8 cellular contexts compared by ENCODE assay signal in the genomic region with DNA sequence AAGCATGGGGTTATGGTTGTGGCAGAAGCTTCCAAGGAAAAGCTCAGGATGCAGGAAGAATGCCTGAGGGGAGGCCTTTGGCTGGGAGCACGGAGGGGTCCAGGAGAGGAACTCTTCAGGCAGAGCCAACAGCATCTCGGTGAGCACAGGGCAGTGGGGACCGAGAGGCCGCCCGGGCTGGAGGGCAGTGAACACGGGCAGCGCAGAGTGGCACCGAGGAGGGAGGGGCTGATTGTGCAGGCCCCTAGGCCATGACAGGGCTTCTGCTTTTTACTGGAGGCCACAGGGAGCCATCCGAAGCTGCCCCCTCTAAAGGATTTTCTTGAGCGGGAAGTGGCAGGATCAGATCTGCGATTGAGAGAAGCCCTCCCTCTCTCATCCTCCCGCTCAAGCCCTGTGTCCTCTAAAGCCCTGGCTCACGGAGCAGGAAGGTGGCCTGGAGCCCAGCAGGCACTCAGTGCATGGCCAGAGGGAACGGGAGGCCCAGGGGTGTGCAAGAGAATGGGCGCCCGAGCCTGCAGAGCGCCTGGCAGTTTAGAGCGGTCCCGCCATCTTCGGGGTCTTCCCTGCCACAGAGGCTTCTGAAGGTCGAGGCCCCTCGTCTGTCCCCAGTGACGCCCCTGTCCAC. TPM values are rescaled to one million over a fixed set of nuclear protein-coding genes. Genes with fewer than 3 reads are reported as not detected.
DNase-seq lines count a peak whose midpoint lies in the region; ATAC-seq, FAIRE-seq and TF ChIP-seq lines count a peak whose summit lies in the region.

No MANE protein-coding gene starts in this region.

- H3K4me1 ChIP-seq in CD4-positive, CD25-positive, alpha-beta regulatory T cell (ENCODE audit: control insufficient read depth, insufficient read depth, low read length, poor library complexity, severe bottlenecking): peaks cover 26% of the 10 kb centered on the region
- H3K4me1 ChIP-seq in PC-9 (replicated peaks; ENCODE audit: insufficient read depth) (peaks cover 12% of the 10 kb centered on the region), H1 (replicated peaks in 1 of 4; ENCODE audit: control insufficient read depth in 3 of 4, insufficient read depth in 4 of 4, low read length in 3 of 4) (peaks cover 5 to 10% (median 7%) of the 10 kb centered on the region in 4 experiments), neural progenitor cell (peaks cover 16% of the 10 kb centered on the region)

- H2AK5ac ChIP-seq in H1 (ENCODE audit: low read depth, low read length): no peak overlapping the region

- no peaks in the 10 kb centered on the region for H3K27me3 ChIP-seq in CD4-positive, CD25-positive, alpha-beta regulatory T cell (ENCODE audit: control insufficient read depth, insufficient read depth, low read length)
- H3K27me3 ChIP-seq in PC-9 (ENCODE audit: insufficient read depth, low read depth): no peaks in the 10 kb centered on the region
- H3K27me3 ChIP-seq in H1 (replicated peaks in 1 of 4; ENCODE audit: control insufficient read depth in 3 of 4, extremely low read depth in 1 of 4, insufficient read depth in 3 of 4, low read length in 3 of 4): peaks cover 0 to 3% (median 0%) of the 10 kb centered on the region in 4 experiments; a peak in 2 of 7 replicates
- peaks cover 4% of the 10 kb centered on the region for H3K27me3 ChIP-seq in neural progenitor cell

- H3K4me3 Mint-ChIP-seq in CD4-positive, CD25-positive, alpha-beta regulatory T cell: no peak overlapping the region
- peak overlapping the region; percentile 1 for H3K4me3 Mint-ChIP-seq in neural progenitor cell

- H3K4me3 ChIP-seq in CD4-positive, CD25-positive, alpha-beta regulatory T cell (ENCODE audit: low read depth, low read length): no peak overlapping the region
- H3K4me3 ChIP-seq in PC-9: no peak overlapping the region
- H3K4me3 ChIP-seq in H1 (ENCODE audit: extremely low read depth in 1 of 4, insufficient read depth in 2 of 4, low read depth in 3 of 4, low read length in 4 of 4): no peak overlapping the region
- H3K4me3 ChIP-seq in neural progenitor cell: no peak overlapping the region

- H3F3A ChIP-seq in PC-9 (ENCODE audit: insufficient read depth, low read depth) (peaks cover 10% of the 10 kb centered on the region; the same call in 1 of the 2 replicates), neural progenitor cell (ENCODE audit: low read depth) (no peaks in the 10 kb centered on the region)

- no peak overlapping the region for H4K8ac ChIP-seq in H1 (ENCODE audit: extremely low read depth, insufficient read depth, low read length)

- intact Hi-C loops in PC-9 (cut with micrococcal nuclease; ENCODE audit: unreplicated experiment): loop anchor here (1.0 to 5.0 kb wide), 5 partner anchors 51 to 638 kb away; partner anchors contain the start of genes FBXO11 and MSH6

- no peak overlapping the region for H4K5ac ChIP-seq in H1 (ENCODE audit: insufficient read length, low read depth, low read length)

- H3K9ac ChIP-seq in H1 (replicated peaks in 1 of 4; ENCODE audit: extremely low read depth in 1 of 4, low read depth in 3 of 4, low read length in 3 of 4): no peak overlapping the region
- H3K9ac ChIP-seq in neural progenitor cell: no peak overlapping the region

- no peaks in the 10 kb centered on the region; the same call in 1 of the 2 replicates for H3K23me2 ChIP-seq in H1 (ENCODE audit: low read depth, low read length)

- H3K27ac Mint-ChIP-seq in CD4-positive, CD25-positive, alpha-beta regulatory T cell: peak overlapping the region in 2 of 3 donors; percentile 71 to 72
- peak overlapping the region; percentile 40 for H3K27ac Mint-ChIP-seq in neural progenitor cell

- no peaks in the 10 kb centered on the region for H3K9me3 Mint-ChIP-seq in CD4-positive, CD25-positive, alpha-beta regulatory T cell
- H3K9me3 Mint-ChIP-seq in neural progenitor cell: no peaks in the 10 kb centered on the region

- peak overlapping the region; percentile 20 for H3K4me2 ChIP-seq in PC-9
- H3K4me2 ChIP-seq in H1 (ENCODE audit: insufficient read depth in 1 of 2, low read depth in 2 of 2, low read length in 2 of 2): no peak overlapping the region
- H3K4me2 ChIP-seq in neural progenitor cell: no peak overlapping the region

- TF ChIP-seq CTCF in PC-9 (conservative IDR thresholded peaks at IDR 0.05) (no peak), H1 (IDR thresholded peaks at IDR 0.05; ENCODE audit: control extremely low read depth in 1 of 3, insufficient read depth in 1 of 3, low read depth in 1 of 3, low read length in 3 of 3) (no peak), neural progenitor cell (IDR thresholded peaks at IDR 0.05) (no peak)

- no peak overlapping the region for H3K56ac ChIP-seq in H1 (replicated peaks; ENCODE audit: insufficient read length, low read depth, low read length)

- H4K91ac ChIP-seq in H1 (replicated peaks; ENCODE audit: insufficient read length, low read length): peak overlapping the region; percentile 29

- CTCF ChIA-PET in PC-9 (lab: Charles Lee) (interaction anchor here (0.6 kb wide), 1 partner anchor 15 kb away, joined by 3 read pairs; no protein-coding TSS in a partner anchor), H1 (lab: Charles Lee; ENCODE audit: partially characterized antibody) (interaction anchor here (0.6 to 2.6 kb wide), 16 partner anchors 9 to 397 kb away, joined by 3 to 9 read pairs (median 5); no protein-coding TSS in a partner anchor)

- peaks cover 7% of the 10 kb centered on the region for H3K27me3 Mint-ChIP-seq in CD4-positive, CD25-positive, alpha-beta regulatory T cell
- peaks cover 3% of the 10 kb centered on the region for H3K27me3 Mint-ChIP-seq in neural progenitor cell (ENCODE audit: insufficient read depth, low read depth)

- H2BK20ac ChIP-seq in H1 (ENCODE audit: low read length): no peak overlapping the region

- H3K27ac ChIP-seq in CD4-positive, CD25-positive, alpha-beta regulatory T cell (ENCODE audit: insufficient read depth, low read length, poor library complexity, severe bottlenecking): peak overlapping the region; percentile 56
- peak overlapping the region; percentile 64 for H3K27ac ChIP-seq in PC-9
- no peak overlapping the region for H3K27ac ChIP-seq in H1 (ENCODE audit: low read depth, low read length)
- H3K27ac ChIP-seq in neural progenitor cell: no peak overlapping the region

- no peak overlapping the region for H3K4ac ChIP-seq in H1 (replicated peaks; ENCODE audit: insufficient read length, low read depth, low read length)

- H3K23ac ChIP-seq in H1 (ENCODE audit: insufficient read length): no peak overlapping the region

- no peak overlapping the region for H3K14ac ChIP-seq in H1 (ENCODE audit: insufficient read length)

- H4K20me1 ChIP-seq in PC-9 (ENCODE audit: insufficient read depth) (no peaks in the 10 kb centered on the region), H1 (replicated peaks in 1 of 2; ENCODE audit: control insufficient read depth in 1 of 2, insufficient read depth in 2 of 2, low read length in 2 of 2) (no peaks in the 10 kb centered on the region), neural progenitor cell (ENCODE audit: low read depth) (no peaks in the 10 kb centered on the region)

- H3K18ac ChIP-seq in H1 (ENCODE audit: extremely low read depth, low read length): peak overlapping the region; percentile 57

- TF ChIP-seq POLR2A in H1 (IDR thresholded peaks at IDR 0.05; ENCODE audit: control extremely low read depth in 1 of 2, low read depth in 2 of 2, low read length in 2 of 2): no peak

- H3K79me2 ChIP-seq in PC-9 (ENCODE audit: low read depth) (no peaks in the 10 kb centered on the region), H1 (ENCODE audit: control insufficient read depth in 1 of 2, insufficient read depth in 2 of 2, low read length in 2 of 2) (no peaks in the 10 kb centered on the region), neural progenitor cell (ENCODE audit: low read depth) (no peaks in the 10 kb centered on the region)

- POLR2A ChIA-PET in PC-9 (lab: Charles Lee; ENCODE audit: unreplicated experiment): no interaction called here
- POLR2A ChIA-PET in H1 (lab: Charles Lee; ENCODE audit: partially characterized antibody): no interaction called here

- BruUV-seq in PC-9 (replicated peaks; lab: Mats Ljungman, UMichigan): TSS peak; percentile 69

- H3K9me2 ChIP-seq in PC-9 (ENCODE audit: insufficient read depth): no peaks in the 10 kb centered on the region

- no peaks in the 10 kb centered on the region for H3K79me1 ChIP-seq in H1 (ENCODE audit: low read depth, low read length)

- TF ChIP-seq EP300 in H1 (IDR thresholded peaks at IDR 0.05; ENCODE audit: borderline replicate concordance in 1 of 2, low read depth in 2 of 2, low read length in 2 of 2): no peak

- WGBS in H1 (ENCODE audit: extremely low coverage in 1 of 2, insufficient coverage in 1 of 2, insufficient read length in 1 of 2, insufficient replicate concordance in 2 of 2, low coverage in 1 of 2, low lambda C conversion rate in 2 of 2, missing lambda C conversion rate in 1 of 2), 2 experiments: 90% methylated on average over 23 of the region's 23 CpGs; no CpG with 5 or more reads in 1 of the 2 experiments

- no peak overlapping the region for H2BK120ac ChIP-seq in H1 (replicated peaks; ENCODE audit: low read depth, low read length)

- no peak for FAIRE-seq in H1 (lab: Jason Lieb, UNC)

- no peak for ATAC-seq in CD4-positive, CD25-positive, alpha-beta regulatory T cell (ENCODE audit: low read depth in 2 of 2)
- no peak for ATAC-seq in HG03565 (IDR thresholded peaks at IDR 0.05; ENCODE audit: unreplicated experiment)

- H2BK5ac ChIP-seq in H1 (ENCODE audit: low read depth, low read length): no peak overlapping the region

- TF ChIP-seq RAD21 in H1 (IDR thresholded peaks at IDR 0.05 in 1 of 2, conservative IDR thresholded peaks at IDR 0.05 in 1 of 2; ENCODE audit: low read depth in 2 of 2, low read length in 2 of 2): no peak

- peak overlapping the region; percentile 49; the same call in 1 of the 2 replicates for H2BK15ac ChIP-seq in H1 (ENCODE audit: low read length)

- no peak for DNase-seq in CD4-positive, CD25-positive, alpha-beta regulatory T cell
- DNase-seq in PC-9 (no peak), H1 (ENCODE audit: low read depth in 1 of 2, low spot score in 2 of 2) (peak in 1 of 2 experiments; percentile 57), neural progenitor cell (ENCODE audit: low spot score) (no peak), NOMO-1 treated with dmso at 0.1 percent for 144 hours (lab: John Stamatoyannopoulos, UW; ENCODE audit: unreplicated experiment) (no peak), kidney glomerular epithelial cell (lab: John Stamatoyannopoulos, UW) (no peak), NOMO-1 (lab: John Stamatoyannopoulos, UW; ENCODE audit: unreplicated experiment in 2 of 2) (no peak)

- peaks cover 7 to 38% (median 21%) of the 10 kb centered on the region in 4 donors for H3K4me1 Mint-ChIP-seq in CD4-positive, CD25-positive, alpha-beta regulatory T cell
- peaks cover 38% of the 10 kb centered on the region for H3K4me1 Mint-ChIP-seq in neural progenitor cell

- 0 out of 2 replicates have a peak overlapping the region, but pooled peaks have one; percentile 71 for H2BK12ac ChIP-seq in H1 (ENCODE audit: low read depth, low read length)

- no peaks in the 10 kb centered on the region for H3K36me3 ChIP-seq in CD4-positive, CD25-positive, alpha-beta regulatory T cell (ENCODE audit: control insufficient read depth, insufficient read depth, low read length)
- H3K36me3 ChIP-seq in PC-9 (ENCODE audit: low read depth) (no peaks in the 10 kb centered on the region), H1 (ENCODE audit: control insufficient read depth in 2 of 4, insufficient read depth in 4 of 4, low read length in 3 of 4) (no peaks in the 10 kb centered on the region), neural progenitor cell (no peaks in the 10 kb centered on the region)

- no peaks in the 10 kb centered on the region for H3K9me3 ChIP-seq in CD4-positive, CD25-positive, alpha-beta regulatory T cell (ENCODE audit: control insufficient read depth in 2 of 2, low read length in 2 of 2)
- H3K9me3 ChIP-seq in PC-9 (ENCODE audit: insufficient read depth, low read depth): no peaks in the 10 kb centered on the region
- no peaks in the 10 kb centered on the region for H3K9me3 ChIP-seq in H1 (ENCODE audit: insufficient read depth in 2 of 2, low read depth in 1 of 2, low read length in 1 of 2)
- H3K9me3 ChIP-seq in neural progenitor cell (ENCODE audit: low read depth): no peaks in the 10 kb centered on the region

- H2AFZ ChIP-seq in PC-9 (no peak overlapping the region), H1 (ENCODE audit: low read length) (peak overlapping the region; percentile 94; the same call in 1 of the 2 replicates), neural progenitor cell (replicated peaks) (peak overlapping the region; percentile 70)

- H3K36me3 Mint-ChIP-seq in CD4-positive, CD25-positive, alpha-beta regulatory T cell: no peaks in the 10 kb centered on the region
- no peaks in the 10 kb centered on the region for H3K36me3 Mint-ChIP-seq in neural progenitor cell

RNA-seq across cellular contexts. Expression of gene PPP1R21, which starts 20.6 kb away (rescaled TPM):
- total RNA-seq in CD4-positive, CD25-positive, alpha-beta regulatory T cell: 35.5 TPM
- polyA plus RNA-seq in CD4-positive, CD25-positive, alpha-beta regulatory T cell: 10 to 100 TPM; 18.2 to 26.3 (median 21.3) TPM
- total RNA-seq in PC-9 (2021) (16.2 and 20.0 TPM in 2 replicates), neural progenitor cell (ENCODE audit: low replicate concordance) (14.1 and 29.1 TPM in 2 replicates)
- total RNA-seq in H1 (2021; fragmentation: NEBNext Ultra II Directional; extraction: Animal tissue kit (Norgen Biotek cat#: 25700)): 17.3 and 18.6 TPM in 2 replicates
- polyA plus RNA-seq in H1 (2011; rRNA removed): 7.8 and 9.6 TPM in 2 replicates
- polyA plus RNA-seq in H1 (2011; cell fraction: cytosol; rRNA removed): 11.5 TPM
- 11.3 TPM for polyA plus RNA-seq in H1 (2011; cell fraction: nucleus; rRNA removed)
- polyA plus RNA-seq in H1 (2012, experiment 1 of 2): 9.7 to 13.7 TPM (median 10.4 TPM) in 4 replicates
- 1.9 TPM for polyA plus RNA-seq in H1 (2012, experiment 2 of 2)
- 12.7 TPM for polyA plus RNA-seq in H1 (2013, experiment 1 of 2)
- polyA plus RNA-seq in H1 (2013, experiment 2 of 2): 13.8 TPM
- 8.8 and 19.1 TPM in 2 replicates for polyA minus RNA-seq in H1 (2011; rRNA and poly(A)+ RNA removed)
- 6.3 TPM for polyA minus RNA-seq in H1 (2011; cell fraction: cytosol; rRNA and poly(A)+ RNA removed)
- 20.8 TPM for polyA minus RNA-seq in H1 (2011; cell fraction: nucleus; rRNA and poly(A)+ RNA removed)

Comparison
In these comparisons a context has a peak if more than half of its experiments do, and no peak if none do; other contexts are left out.
1. H3K27ac ChIP-seq: peak in CD4-positive, CD25-positive, alpha-beta regulatory T cell (single experiment) and PC-9 (single experiment); none in H1 (single experiment) and neural progenitor cell (single experiment).